ENCODE assay signal across 8 cellular contexts in the genomic region with DNA sequence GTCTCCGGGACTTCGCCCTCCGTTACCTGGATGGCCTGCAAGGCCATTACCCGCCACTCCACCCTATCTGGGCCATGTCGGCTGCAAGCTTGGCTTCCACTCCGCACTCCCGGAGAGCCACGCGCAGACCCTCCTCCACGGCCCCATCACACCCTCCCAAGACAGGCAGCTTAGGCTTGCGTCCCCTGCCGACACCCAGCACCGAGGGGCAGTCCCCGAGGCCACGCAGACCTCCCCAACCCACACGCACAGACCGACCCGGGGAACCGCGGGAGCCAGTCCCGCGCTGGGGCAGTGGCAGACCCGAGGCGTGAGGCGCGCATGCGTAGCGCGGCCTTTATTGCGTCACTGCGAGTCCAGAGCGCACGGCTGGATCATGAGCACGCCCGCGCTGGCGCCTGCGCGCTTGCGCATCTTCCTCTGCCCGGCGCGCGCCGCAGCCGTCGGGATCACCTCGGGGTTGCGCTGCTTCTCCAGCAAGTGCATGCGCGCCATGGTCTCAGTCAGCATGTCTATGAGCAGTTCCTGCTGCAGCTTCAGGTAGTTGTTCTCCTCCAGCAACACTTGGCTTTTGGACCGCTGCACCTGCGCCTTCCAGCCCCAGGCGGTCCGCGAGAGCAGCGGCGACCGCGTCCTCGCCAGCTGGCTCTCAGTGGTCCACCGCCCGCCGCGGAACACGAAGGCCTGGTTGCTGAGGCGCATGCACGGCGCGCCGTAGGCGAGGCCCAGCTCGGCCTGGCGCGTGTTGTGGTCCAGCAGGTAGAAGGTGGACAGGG. TPM values are rescaled to one million over a fixed set of nuclear protein-coding genes. Genes with fewer than 3 reads are reported as not detected.
DNase-seq lines count a peak whose midpoint lies in the region; ATAC-seq and TF ChIP-seq lines count a peak whose summit lies in the region.

No MANE protein-coding gene starts in this region.

- in situ Hi-C loops in GM18951 (cut with MboI; ENCODE audit: low sequenced_read_pairs, unreplicated experiment), result no loop called here

- POLR2A ChIA-PET in activated B cell treated with CpG ODN at 0.5 μM for 24 hours (lab: Charles Lee), result interaction anchor here (0.6 to 4.5 kb wide), 10 partner anchors 12 to 1449 kb away, joined by 4 to 30 read pairs (median 9); partner anchors contain the start of genes CANX, HNRNPH1, MAML1 and SQSTM1

- peak; percentile 98 for TF ChIP-seq POLR2A in GM18951 (IDR thresholded peaks at IDR 0.05; ENCODE audit: extremely low read depth, insufficient read depth, insufficient read length)

- no peak for TF ChIP-seq CTCF in activated B cell treated with CpG ODN at 0.5 μM for 24 hours (IDR thresholded peaks at IDR 0.05)

- H3K27ac ChIP-seq in caudate nucleus (ENCODE audit: low read depth, low read length), result peak overlapping the region; percentile 92

- peak overlapping the region; percentile 96 for H3K4me3 Mint-ChIP-seq in activated B cell treated with CpG ODN at 0.5 μM for 24 hours

- H3K27ac Mint-ChIP-seq in activated B cell treated with CpG ODN at 0.5 μM for 24 hours, result peak overlapping the region; percentile 94

- peaks cover 32% of the 10 kb centered on the region for H3K4me1 Mint-ChIP-seq in activated B cell treated with CpG ODN at 0.5 μM for 24 hours

- CTCF ChIA-PET in activated B cell treated with CpG ODN at 0.5 μM for 24 hours (lab: Charles Lee), result no interaction called here

- DNase-seq in AG08395 (ENCODE audit: low spot score) (peak; percentile 98), NCI-H2227 treated with DMSO at 0.1 percent for 48 hours (lab: John Stamatoyannopoulos, UW) (peak; percentile 79), activated B cell treated with CpG ODN at 0.5 μM for 24 hours (peak; percentile 91), caudate nucleus (lab: John Stamatoyannopoulos, UW) (peak in 60 of 61 donors; percentile 30 to 95 (median 88)), inferior parietal cortex (ENCODE audit: extremely low spot score) (peak; percentile 96), smooth muscle cell of the brain vasculature (ENCODE audit: low read depth, low spot score) (peak; percentile 89)

- no peaks in the 10 kb centered on the region for H3K27me3 Mint-ChIP-seq in activated B cell treated with CpG ODN at 0.5 μM for 24 hours

- ATAC-seq in HG03159 (IDR thresholded peaks at IDR 0.05; ENCODE audit: unreplicated experiment) (peak; percentile 91), activated B cell treated with CpG ODN at 0.5 μM for 24 hours (ENCODE audit: low read depth) (peak; percentile 91)

- H3K9me3 Mint-ChIP-seq in activated B cell treated with CpG ODN at 0.5 μM for 24 hours, result no peaks in the 10 kb centered on the region

- intact Hi-C loops in activated B cell treated with CpG ODN at 0.5 μM for 24 hours (cut with micrococcal nuclease), result loop anchor here (1.0 to 5.0 kb wide), 6 partner anchors 20 to 614 kb away; partner anchors contain the start of genes CANX, HNRNPH1, MAML1 and MAPK9

- peaks cover 6% of the 10 kb centered on the region for H3K36me3 Mint-ChIP-seq in activated B cell treated with CpG ODN at 0.5 μM for 24 hours (ENCODE audit: low read depth)

RNA-seq across cellular contexts. Expression of gene CBY3, which starts 2.4 kb away (rescaled TPM):
- not detected in 2 replicates for total RNA-seq in activated B cell treated with CpG ODN at 0.5 μM for 24 hours

RNA-seq across cellular contexts. Expression of gene CANX, which starts 20.3 kb away (rescaled TPM):
- 318 and 332 TPM in 2 replicates for total RNA-seq in activated B cell treated with CpG ODN at 0.5 μM for 24 hours

RNA-seq across cellular contexts. Expression of gene MAML1, which starts 54.2 kb away (rescaled TPM):
- total RNA-seq in activated B cell treated with CpG ODN at 0.5 μM for 24 hours, result 33.6 and 38.8 TPM in 2 replicates

RNA-seq across cellular contexts. Expression of gene HNRNPH1, which starts 55.0 kb away (rescaled TPM):
- total RNA-seq in activated B cell treated with CpG ODN at 0.5 μM for 24 hours, result 1,061 and 1,210 TPM in 2 replicates

Comparison
In these comparisons a context has a peak if more than half of its experiments do, and no peak if none do; other contexts are left out.
1. Peak in every context shown above with its lines: DNase-seq, ATAC-seq and H3K27ac ChIP-seq.